ENCODE assay signal across 8 cellular contexts in genomic region chr5:95731571-95732554, GRCh38. TPM values are rescaled to one million over a fixed set of nuclear protein-coding genes. Genes with fewer than 3 reads are reported as not detected.
DNase-seq lines count a peak whose midpoint lies in the region; ATAC-seq and TF ChIP-seq lines count a peak whose summit lies in the region.

No MANE protein-coding gene starts in this region.

- peak overlapping the region; percentile 95 for H4K8ac ChIP-seq in mesenchymal stem cell (ENCODE audit: low read length)

- intact Hi-C loops in stomach (cut with DNase I; ENCODE audit: low total_unique reads) = no loop called here

- no peaks in the 10 kb centered on the region for H3K9me3 ChIP-seq in WERI-Rb-1 (ENCODE audit: severe bottlenecking)
- H3K9me3 ChIP-seq in ectodermal cell (ENCODE audit: control insufficient read depth, low read length) = no peaks in the 10 kb centered on the region
- no peaks in the 10 kb centered on the region for H3K9me3 ChIP-seq in mesenchymal stem cell (ENCODE audit: control insufficient read depth, low read length)
- H3K9me3 ChIP-seq in stomach = no peaks in the 10 kb centered on the region

- TF ChIP-seq CTCF in WERI-Rb-1 (IDR thresholded peaks at IDR 0.05; ENCODE audit: low read depth, low read length) (no peak), stomach (IDR thresholded peaks at IDR 0.05) (no peak)

- in situ Hi-C loops in KBM-7 (cut with MboI; ENCODE audit: low pct_unique_long_range_greater_than_20kb, low sequenced_read_pairs) = no loop called here

- peak overlapping the region; percentile 98 for H3K4me3 ChIP-seq in WERI-Rb-1 (ENCODE audit: low read depth, low read length)
- peak overlapping the region; percentile 59 for H3K4me3 ChIP-seq in ectodermal cell (ENCODE audit: insufficient read depth, low read depth, low read length)
- peak overlapping the region; percentile 89 to 99 for H3K4me3 ChIP-seq in mesenchymal stem cell (ENCODE audit: insufficient read depth in 1 of 2, low read depth in 1 of 2, low read length in 2 of 2)
- peak overlapping the region; percentile 65 to 87 (median 76) for H3K4me3 ChIP-seq in stomach

- peak overlapping the region in 1 of 2 experiments; percentile 100 for H3K23ac ChIP-seq in mesenchymal stem cell (ENCODE audit: low read length in 2 of 2)

- no peaks in the 10 kb centered on the region for H3K79me1 ChIP-seq in mesenchymal stem cell (replicated peaks; ENCODE audit: low read length, poor library complexity, severe bottlenecking)

- WGBS in ectodermal cell, 2 experiments = 1% methylated on average over 63 of the region's 64 CpGs
- WGBS in mesenchymal stem cell = 1% methylated on average over 60 of the region's 64 CpGs
- WGBS in stomach, 5 donors = 2 to 5% (median 3%) methylated on average over 39 to 64 of the region's 64 CpGs

- peak overlapping the region; percentile 89 for H3K9ac ChIP-seq in mesenchymal stem cell (ENCODE audit: low read length)

- peak overlapping the region; percentile 100 for H2BK15ac ChIP-seq in mesenchymal stem cell (ENCODE audit: low read depth, poor library complexity, severe bottlenecking)

- DNase-seq in ELF-1 (ENCODE audit: low read depth, low spot score) = peak; percentile 67
- peak; percentile 63 for DNase-seq in KBM-7
- DNase-seq in WERI-Rb-1 = peak; percentile 59
- DNase-seq in mesenchymal stem cell = peak; percentile 70
- DNase-seq in stomach = peak; percentile 51
- no peak for DNase-seq in inferior parietal cortex (ENCODE audit: extremely low spot score)

- peak; percentile 30 for ATAC-seq in GM21576 (IDR thresholded peaks at IDR 0.05; ENCODE audit: unreplicated experiment)

- H2AK5ac ChIP-seq in mesenchymal stem cell (ENCODE audit: low read length, severe bottlenecking) = no peak overlapping the region

- TF ChIP-seq EP300 in stomach (IDR thresholded peaks at IDR 0.05) = no peak

- peak overlapping the region; percentile 92 to 97 for H3K18ac ChIP-seq in mesenchymal stem cell (ENCODE audit: low read depth in 1 of 2, low read length in 2 of 2)

- H3K4me2 ChIP-seq in mesenchymal stem cell (ENCODE audit: low read length, poor library complexity, severe bottlenecking) = peak overlapping the region; percentile 62

- H3K36me3 ChIP-seq in WERI-Rb-1 (peaks cover 28% of the 10 kb centered on the region), ectodermal cell (ENCODE audit: control insufficient read depth, insufficient read depth, low read length) (no peaks in the 10 kb centered on the region), mesenchymal stem cell (ENCODE audit: control insufficient read depth in 1 of 2, insufficient read depth in 2 of 2, low read depth in 1 of 2, low read length in 2 of 2) (peaks cover 0 to 5% of the 10 kb centered on the region in 2 experiments), stomach (peaks cover 0 to 1% (median 0%) of the 10 kb centered on the region in 4 donors)

- peak overlapping the region; percentile 100 for H4K91ac ChIP-seq in mesenchymal stem cell (ENCODE audit: low read length)

- H2BK12ac ChIP-seq in mesenchymal stem cell (ENCODE audit: low read length in 2 of 2) = peak overlapping the region; percentile 54 to 98

- H3K4ac ChIP-seq in mesenchymal stem cell (ENCODE audit: low read depth in 1 of 2, low read length in 2 of 2) = peak overlapping the region; percentile 79 to 90

- peak overlapping the region; percentile 93 for H3K27ac ChIP-seq in WERI-Rb-1
- peak overlapping the region; percentile 45 for H3K27ac ChIP-seq in ectodermal cell (ENCODE audit: insufficient read depth, low read depth, low read length, poor library complexity, severe bottlenecking)
- H3K27ac ChIP-seq in mesenchymal stem cell (ENCODE audit: low read length, poor library complexity, severe bottlenecking) = peak overlapping the region; percentile 67
- H3K27ac ChIP-seq in stomach = peak overlapping the region; percentile 92 to 99 (median 95)

- H2BK120ac ChIP-seq in mesenchymal stem cell (ENCODE audit: low read depth, low read length) = peak overlapping the region; percentile 95

- peak overlapping the region; percentile 1 for H2AFZ ChIP-seq in mesenchymal stem cell (ENCODE audit: low read depth, low read length)

- H3K14ac ChIP-seq in mesenchymal stem cell (ENCODE audit: low read length in 2 of 2) = peak overlapping the region in 1 of 2 experiments; percentile 72

- H3K27me3 ChIP-seq in WERI-Rb-1 (ENCODE audit: insufficient read depth, low read depth, severe bottlenecking) = no peaks in the 10 kb centered on the region
- peaks cover 52% of the 10 kb centered on the region for H3K27me3 ChIP-seq in ectodermal cell (ENCODE audit: control insufficient read depth, insufficient read depth, low read length, poor library complexity, severe bottlenecking)
- H3K27me3 ChIP-seq in mesenchymal stem cell (ENCODE audit: control insufficient read depth in 1 of 2, insufficient read depth in 1 of 2, low read length in 2 of 2) = no peaks in the 10 kb centered on the region
- no peaks in the 10 kb centered on the region for H3K27me3 ChIP-seq in stomach

- TF ChIP-seq POLR2A in stomach (IDR thresholded peaks at IDR 0.05) = no peak

- peak overlapping the region; percentile 67 for H2BK5ac ChIP-seq in mesenchymal stem cell (ENCODE audit: low read depth, low read length, poor library complexity, severe bottlenecking)

- H3K4me1 ChIP-seq in ectodermal cell (ENCODE audit: control insufficient read depth, insufficient read depth, low read length) = no peaks in the 10 kb centered on the region
- H3K4me1 ChIP-seq in mesenchymal stem cell (ENCODE audit: control insufficient read depth, insufficient read depth, low read depth, low read length) = peaks cover 4% of the 10 kb centered on the region
- peaks cover 11 to 67% (median 45%) of the 10 kb centered on the region in 4 donors for H3K4me1 ChIP-seq in stomach

RNA-seq across cellular contexts. Expression of gene RHOBTB3, which starts 0.7 kb away (rescaled TPM):
- 6.0 TPM for polyA plus RNA-seq in ectodermal cell (2013, experiment 1 of 4)
- 4.7 TPM for polyA plus RNA-seq in ectodermal cell (2013, experiment 2 of 4)
- polyA plus RNA-seq in ectodermal cell (2013, experiment 3 of 4) = 9.0 TPM
- polyA plus RNA-seq in ectodermal cell (2013, experiment 4 of 4) = 10.0 TPM
- 279 TPM for polyA plus RNA-seq in mesenchymal stem cell (2013, experiment 1 of 2)
- polyA plus RNA-seq in mesenchymal stem cell (2013, experiment 2 of 2) = 271 TPM
- 100 to 1,000 TPM in 4 of 5 donors, 10 to 100 TPM in 1; 66.7 to 730 (median 151) TPM for total RNA-seq in stomach
- 10 to 100 TPM; 13.7 to 28.4 (median 26.5) TPM for polyA plus RNA-seq in stomach

RNA-seq across cellular contexts. Expression of gene SPATA9, which starts 49.1 kb away (rescaled TPM):
- polyA plus RNA-seq in ectodermal cell (2013, experiment 1 of 4) = not detected
- polyA plus RNA-seq in ectodermal cell (2013, experiment 2 of 4) = not detected
- not detected for polyA plus RNA-seq in ectodermal cell (2013, experiment 3 of 4)
- polyA plus RNA-seq in ectodermal cell (2013, experiment 4 of 4) = not detected
- polyA plus RNA-seq in mesenchymal stem cell (2013, experiment 1 of 2) = 0.69 TPM
- polyA plus RNA-seq in mesenchymal stem cell (2013, experiment 2 of 2) = 0.49 TPM
- under 1 TPM in 1 of 5 donors, not detected in 4; 0.55 TPM for total RNA-seq in stomach
- polyA plus RNA-seq in stomach = under 1 TPM in 1 of 3 donors, not detected in 2; 0.35 TPM

Comparison
In these comparisons a context has a peak if more than half of its experiments do, and no peak if none do; other contexts are left out.
1. H3K27ac ChIP-seq: peak in every context shown above with its lines; median percentile 95 in stomach; 93 in WERI-Rb-1; 67 in mesenchymal stem cell; 45 in ectodermal cell.